In the genomic region with DNA sequence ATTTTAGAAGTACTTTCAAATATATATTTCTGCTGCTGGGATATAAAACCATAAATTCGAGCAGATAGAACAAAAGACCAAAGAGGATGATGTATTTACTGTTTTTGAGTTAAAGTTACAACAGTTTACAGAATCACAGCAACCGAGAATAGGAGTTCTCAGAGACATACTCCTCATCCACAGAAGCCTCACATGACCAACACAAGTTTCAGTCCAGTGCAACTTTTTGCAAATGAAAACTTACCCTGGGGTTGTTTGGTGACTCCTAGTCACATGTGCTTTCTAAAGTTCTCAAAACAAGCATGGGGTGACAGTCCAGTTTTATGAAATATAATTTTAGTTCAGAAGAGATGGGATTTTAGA, we compare ENCODE assay signal across 1 cellular context.
TF ChIP-seq lines count a peak whose summit lies in the region.

No MANE protein-coding gene starts in this region.

TF ChIP-seq in K562, 482 proteins besides CTCF, POLR2A, EP300 and RAD21 (continued from another document):
- TF ChIP-seq, protein P1, sequence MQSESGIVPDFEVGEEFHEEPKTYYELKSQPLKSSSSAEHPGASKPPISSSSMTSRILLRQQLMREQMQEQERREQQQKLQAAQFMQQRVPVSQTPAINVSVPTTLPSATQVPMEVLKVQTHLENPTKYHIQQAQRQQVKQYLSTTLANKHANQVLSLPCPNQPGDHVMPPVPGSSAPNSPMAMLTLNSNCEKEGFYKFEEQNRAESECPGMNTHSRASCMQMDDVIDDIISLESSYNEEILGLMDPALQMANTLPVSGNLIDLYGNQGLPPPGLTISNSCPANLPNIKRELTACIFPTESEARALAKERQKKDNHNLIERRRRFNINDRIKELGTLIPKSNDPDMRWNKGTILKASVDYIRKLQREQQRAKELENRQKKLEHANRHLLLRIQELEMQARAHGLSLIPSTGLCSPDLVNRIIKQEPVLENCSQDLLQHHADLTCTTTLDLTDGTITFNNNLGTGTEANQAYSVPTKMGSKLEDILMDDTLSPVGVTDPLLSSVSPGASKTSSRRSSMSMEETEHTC (IDR thresholded peaks at IDR 0.05) = no peak
